In the genomic region with DNA sequence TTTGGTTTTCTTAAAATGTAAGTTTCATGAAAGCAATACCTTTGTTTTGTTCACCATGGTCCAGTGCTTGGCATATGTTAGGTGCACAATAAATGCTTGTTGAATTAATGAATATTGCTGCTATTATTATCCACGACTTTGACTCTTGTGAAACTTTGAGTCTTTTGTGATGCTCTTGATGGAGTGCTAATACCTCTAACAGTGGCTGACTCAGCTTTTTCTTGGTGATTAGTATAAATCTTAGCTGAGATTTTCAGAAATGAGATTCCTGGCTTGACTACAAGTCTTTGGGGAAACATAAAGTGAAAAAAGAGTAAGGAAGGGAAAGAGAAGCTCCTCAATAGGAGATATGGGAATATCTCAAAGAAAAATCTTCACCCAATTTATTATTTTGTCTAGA, we compare ENCODE assay signal across 29 cellular contexts.
"Had no signal": no experiment of that assay in that cellular context is flagged by ENCODE, and none has a peak within 500 bp of the region (broad histone marks: within the 10 kb centered on the region; RNA-seq: fewer than 3 reads in every experiment).

No MANE protein-coding gene starts in this region.

- H3K4me3 ChIP-seq: colonic mucosa, coronary artery, dorsolateral prefrontal cortex, esophagus muscularis mucosa, esophagus squamous epithelium, gastrocnemius medialis, gastroesophageal sphincter, heart left ventricle, heart right ventricle, hepatocyte had no signal

- H3K79me2 ChIP-seq: hepatocyte had no signal

- H3K27me3 ChIP-seq: colonic mucosa, esophagus muscularis mucosa, esophagus squamous epithelium, foreskin keratinocyte, gastrocnemius medialis, gastroesophageal sphincter, hepatocyte had no signal

- H3K36me3 ChIP-seq: colonic mucosa, esophagus muscularis mucosa, esophagus squamous epithelium, gastrocnemius medialis, gastroesophageal sphincter, heart left ventricle, heart right ventricle had no signal

- H3K4me2 ChIP-seq: hepatocyte had no signal

- H3K27me3 Mint-ChIP-seq: dendritic cell treated with granulocyte-macrophage colony-stimulating factor and Interleukin-4, amounts not matched to agents 40 ng/mL and 50 ng/mL, for 4 days; effector memory CD8-positive, alpha-beta T cell had no signal

- H3K9me3 ChIP-seq: colonic mucosa, esophagus squamous epithelium, gastrocnemius medialis, gastroesophageal sphincter had no signal

- H3K27ac ChIP-seq: colonic mucosa, coronary artery, dorsolateral prefrontal cortex, epithelial cell of prostate, esophagus muscularis mucosa, esophagus squamous epithelium, foreskin keratinocyte, gastrocnemius medialis, gastroesophageal sphincter, heart left ventricle, heart right ventricle, hepatocyte had no signal

- DNase-seq: colonic mucosa; cortex of kidney; dermis blood vessel endothelial cell; dorsolateral prefrontal cortex; effector CD4-positive, alpha-beta T cell; effector CD8-positive, alpha-beta T cell; effector memory CD4-positive, alpha-beta T cell; effector memory CD8-positive, alpha-beta T cell; endodermal cell; erythroblast; esophagus squamous epithelium; foreskin fibroblast; foreskin keratinocyte; foreskin melanocyte; gastrocnemius medialis; glutamatergic neuron; head of caudate nucleus; heart left ventricle; heart right ventricle had no signal

- H3K27ac Mint-ChIP-seq: dendritic cell treated with granulocyte-macrophage colony-stimulating factor and Interleukin-4, amounts not matched to agents 40 ng/mL and 50 ng/mL, for 4 days; effector memory CD8-positive, alpha-beta T cell; endodermal cell had no signal

- ATAC-seq: effector memory CD8-positive, alpha-beta T cell; esophagus mucosa; foreskin keratinocyte; gastrocnemius medialis; gastroesophageal sphincter; heart left ventricle; heart right ventricle had no signal

- FAIRE-seq: endometrium, endothelial cell of umbilical vein, frontal cortex had no signal

- H2AFZ ChIP-seq: hepatocyte had no signal

- H3K9me3 Mint-ChIP-seq: dendritic cell treated with granulocyte-macrophage colony-stimulating factor and Interleukin-4, amounts not matched to agents 40 ng/mL and 50 ng/mL, for 4 days; effector memory CD8-positive, alpha-beta T cell had no signal

- H3K4me1 ChIP-seq: colonic mucosa, esophagus muscularis mucosa, esophagus squamous epithelium, foreskin keratinocyte, gastrocnemius medialis, gastroesophageal sphincter, heart left ventricle, heart right ventricle had no signal

- H3K4me3 Mint-ChIP-seq: dendritic cell treated with granulocyte-macrophage colony-stimulating factor and Interleukin-4, amounts not matched to agents 40 ng/mL and 50 ng/mL, for 4 days; effector memory CD8-positive, alpha-beta T cell; endodermal cell had no signal
